In genomic region chr18:11175266-11175947, GRCh38 we compare ENCODE assay signal across 15 cellular contexts. TPM values are rescaled to one million over a fixed set of nuclear protein-coding genes. Genes with fewer than 3 reads are reported as not detected.
A peak's percentile ranks its signal among the peaks of the same experiment; 100 is the strongest.
DNase-seq lines count a peak whose midpoint lies in the region; ATAC-seq, FAIRE-seq and TF ChIP-seq lines count a peak whose summit lies in the region.
"Had no signal": no experiment of that assay in that cellular context is flagged by ENCODE, and none has a peak within 500 bp of the region (broad histone marks: within the 10 kb centered on the region; RNA-seq: fewer than 3 reads in every experiment).

No MANE protein-coding gene starts in this region.

- no peaks in the 10 kb centered on the region for H3K36me3 ChIP-seq in HEK293 (ENCODE audit: control insufficient read depth in 2 of 2, insufficient read depth in 1 of 2, low read length in 2 of 2)
- H3K36me3 ChIP-seq: transverse colon had no signal

- no peak for TF ChIP-seq CTCF in A549 (IDR thresholded peaks at IDR 0.05)
- TF ChIP-seq CTCF in HEK293 (tag by site-specific recombination; IDR thresholded peaks at IDR 0.05) = no peak
- TF ChIP-seq CTCF in coronary artery (IDR thresholded peaks at IDR 0.05) = no peak
- no peak for TF ChIP-seq CTCF in omental fat pad (IDR thresholded peaks at IDR 0.05)
- no peak for TF ChIP-seq CTCF in CD4-positive, alpha-beta T cell (IDR thresholded peaks at IDR 0.05)

- no peak overlapping the region for H3K27ac Mint-ChIP-seq in CD4-positive, alpha-beta T cell
- H3K27ac Mint-ChIP-seq: activated naive CD8-positive, alpha-beta T cell treated with anti-CD3 and anti-CD28 coated beads for 36 hours; GM23338; natural killer cell had no signal

- H3K27me3 Mint-ChIP-seq in CD4-positive, alpha-beta T cell = no peaks in the 10 kb centered on the region
- H3K27me3 Mint-ChIP-seq: activated naive CD8-positive, alpha-beta T cell treated with anti-CD3 and anti-CD28 coated beads for 36 hours had no signal

- FAIRE-seq in A549 (lab: Jason Lieb, UNC) = no peak

- 35% methylated on average over 4 of the region's 4 CpGs for WGBS in A549 (ENCODE audit: missing lambda C conversion rate)

- CTCF ChIA-PET in A549 (lab: Yijun Ruan, JAX) (no interaction called here), HEK293 (lab: Yijun Ruan, JAX) (interaction anchor here (0.7 kb wide), 1 partner anchor 96 kb away, joined by 3 read pairs; no protein-coding TSS in a partner anchor)
- CTCF ChIA-PET in CD4-positive, alpha-beta T cell (lab: Charles Lee) = no interaction called here

- H3K4me1 Mint-ChIP-seq in CD4-positive, alpha-beta T cell (ENCODE audit: low read depth) = no peaks in the 10 kb centered on the region
- H3K4me1 Mint-ChIP-seq: activated naive CD8-positive, alpha-beta T cell treated with anti-CD3 and anti-CD28 coated beads for 36 hours; GM23338; natural killer cell had no signal

- no peaks in the 10 kb centered on the region for H3K27me3 ChIP-seq in CD4-positive, alpha-beta T cell (ENCODE audit: control insufficient read depth, insufficient read depth, low read length)
- H3K27me3 ChIP-seq: transverse colon had no signal

- TF ChIP-seq POLR2A in A549 (IDR thresholded peaks at IDR 0.05; ENCODE audit: low read length) = no peak

- H3K27ac ChIP-seq in A549 = peak overlapping the region in 1 of 2 experiments; percentile 62; a peak in 3 of 6 replicates
- H3K27ac ChIP-seq in HEK293 (ENCODE audit: extremely low read depth, low read depth, low read length) = no peak overlapping the region
- peak overlapping the region in 1 of 2 donors; percentile 70 for H3K27ac ChIP-seq in coronary artery
- no peak overlapping the region for H3K27ac ChIP-seq in CD4-positive, alpha-beta T cell (ENCODE audit: low read depth, low read length)

- H3K4me1 ChIP-seq in A549 (peaks cover 16% of the 10 kb centered on the region), HEK293 (ENCODE audit: control insufficient read depth, insufficient read depth, low read length) (peaks cover 4% of the 10 kb centered on the region; the same call in 1 of the 2 replicates)
- H3K4me1 ChIP-seq: transverse colon had no signal

- no peak for TF ChIP-seq EP300 in A549 (IDR thresholded peaks at IDR 0.05)

- no peak overlapping the region for H3K4me3 ChIP-seq in A549
- no peak overlapping the region for H3K4me3 ChIP-seq in HEK293 (ENCODE audit: low read depth, low read length)
- H3K4me3 ChIP-seq in coronary artery = peak overlapping the region; percentile 35
- H3K4me3 ChIP-seq: GM23338, transverse colon had no signal

- DNase-seq in A549 (ENCODE audit: low read depth in 1 of 2, low spot score in 1 of 2) = no peak
- DNase-seq in coronary artery (ENCODE audit: low spot score) = no peak
- no peak for DNase-seq in omental fat pad (ENCODE audit: low spot score)
- DNase-seq in epidermal melanocyte (ENCODE audit: insufficient read length, low spot score) = no peak
- no peak for DNase-seq in occipital lobe (lab: John Stamatoyannopoulos, UW)
- DNase-seq in CD4-positive, alpha-beta T cell = no peak
- DNase-seq: activated naive CD8-positive, alpha-beta T cell treated with anti-CD3 and anti-CD28 coated beads for 36 hours; DMS79; glutamatergic neuron; left cardiac atrium; natural killer cell; transverse colon had no signal

- no peak for ATAC-seq in A549
- ATAC-seq in omental fat pad (ENCODE audit: low FRiP score) = peak; percentile 59
- ATAC-seq in HG03378 (IDR thresholded peaks at IDR 0.05; ENCODE audit: unreplicated experiment) = no peak
- ATAC-seq in CD4-positive, alpha-beta T cell (ENCODE audit: poor library complexity) = no peak
- ATAC-seq: GM23338, natural killer cell had no signal

- H3K36me3 Mint-ChIP-seq in CD4-positive, alpha-beta T cell (ENCODE audit: low read depth) = no peaks in the 10 kb centered on the region
- H3K36me3 Mint-ChIP-seq: activated naive CD8-positive, alpha-beta T cell treated with anti-CD3 and anti-CD28 coated beads for 36 hours had no signal

- no peak overlapping the region for H3K4me3 Mint-ChIP-seq in CD4-positive, alpha-beta T cell
- H3K4me3 Mint-ChIP-seq: activated naive CD8-positive, alpha-beta T cell treated with anti-CD3 and anti-CD28 coated beads for 36 hours; GM23338; natural killer cell had no signal

- H3K9me3 Mint-ChIP-seq in CD4-positive, alpha-beta T cell = no peaks in the 10 kb centered on the region
- H3K9me3 Mint-ChIP-seq: activated naive CD8-positive, alpha-beta T cell treated with anti-CD3 and anti-CD28 coated beads for 36 hours; GM23338 had no signal

- TF ChIP-seq RAD21 in A549 (conservative IDR thresholded peaks at IDR 0.05 in 1 of 2, IDR thresholded peaks at IDR 0.05 in 1 of 2) = no peak

- H3K9me3 ChIP-seq in A549 (no peaks in the 10 kb centered on the region), HEK293 (ENCODE audit: control insufficient read depth, insufficient read depth, low read depth, low read length) (no peaks in the 10 kb centered on the region; the same call in 1 of the 2 replicates)
- no peaks in the 10 kb centered on the region for H3K9me3 ChIP-seq in CD4-positive, alpha-beta T cell (ENCODE audit: control insufficient read depth, low read length)
- H3K9me3 ChIP-seq: transverse colon had no signal

- intact Hi-C loops in CD4-positive, alpha-beta T cell (cut with DNase I, micrococcal nuclease) = no loop called here

- H3K4me2 ChIP-seq in A549 = 0 out of 3 replicates have a peak overlapping the region, but pooled peaks have one; percentile 2
- H3K4me2 ChIP-seq: GM23338 had no signal

- POLR2A ChIA-PET in A549 (lab: Yijun Ruan, JAX) (no interaction called here), HEK293 (lab: Yijun Ruan, JAX) (no interaction called here)
- POLR2A ChIA-PET in CD4-positive, alpha-beta T cell (lab: Charles Lee) = no interaction called here

TF ChIP-seq in A549, 52 proteins besides CTCF, POLR2A, EP300 and RAD21:
- no peak for TF ChIP-seq FOSL2 (IDR thresholded peaks at IDR 0.05)
- no peak for TF ChIP-seq FOSL2 (CRISPR knock-in tag; IDR thresholded peaks at IDR 0.05)
- no peak for TF ChIP-seq NR3C1 (IDR thresholded peaks at IDR 0.05)
- TF ChIP-seq ZC3H11A (IDR thresholded peaks at IDR 0.05) = no peak
- no peak for TF ChIP-seq RFX5 (IDR thresholded peaks at IDR 0.05)
- no peak for TF ChIP-seq JUNB (IDR thresholded peaks at IDR 0.05)
- TF ChIP-seq TFCP2L1 (CRISPR knock-in tag; IDR thresholded peaks at IDR 0.05) = no peak
- TF ChIP-seq ZNF302 (CRISPR knock-in tag; IDR thresholded peaks at IDR 0.05) = no peak
- TF ChIP-seq HOXA7 (CRISPR knock-in tag; IDR thresholded peaks at IDR 0.05) = no peak
- no peak for TF ChIP-seq CHD2 (IDR thresholded peaks at IDR 0.05; ENCODE audit: low read length, partially characterized antibody)
- no peak for TF ChIP-seq KDM5A (IDR thresholded peaks at IDR 0.05)

TF ChIP-seq in HEK293, 187 proteins besides CTCF, POLR2A, EP300 and RAD21:
- TF ChIP-seq PRDM1 (tag by site-specific recombination; IDR thresholded peaks at IDR 0.05) = peak; percentile 90
- no peak for TF ChIP-seq ZNF280D (tag by site-specific recombination; IDR thresholded peaks at IDR 0.05)
- no peak for TF ChIP-seq ZNF398 (tag by site-specific recombination; IDR thresholded peaks at IDR 0.05)

RNA-seq across cellular contexts. Expression of gene PIEZO2, which starts 26.0 kb away (rescaled TPM):
- polyA plus RNA-seq in A549 (2011; rRNA removed) (0.80 and 1.3 TPM in 2 replicates), A549 (2017; fragmentation: RNase III; extraction: RNeasy Plus Mini Kit Qiagen cat#74134 plus additional on column Dnase treatment) (1.4 to 1.8 TPM (median 1.6 TPM) in 3 replicates)
- polyA plus RNA-seq in A549 (2012; cell fraction: cytosol; rRNA removed) = 0.18 and 0.26 TPM in 2 replicates
- 0.34 and 0.67 TPM in 2 replicates for polyA plus RNA-seq in A549 (2012; cell fraction: nucleus; rRNA removed)
- polyA minus RNA-seq in A549 (2011; rRNA and poly(A)+ RNA removed) = 2.3 and 3.6 TPM in 2 replicates
- total RNA-seq in omental fat pad (10 to 100 TPM in 1 of 4 donors, 1 to 10 TPM in 3; 2.7 to 11.7 (median 4.0) TPM), occipital lobe (8.0 TPM)
- total RNA-seq in CD4-positive, alpha-beta T cell = not detected
- total RNA-seq: activated naive CD8-positive, alpha-beta T cell treated with anti-CD3 and anti-CD28 coated beads for 36 hours; natural killer cell had no signal
